In the genomic region with DNA sequence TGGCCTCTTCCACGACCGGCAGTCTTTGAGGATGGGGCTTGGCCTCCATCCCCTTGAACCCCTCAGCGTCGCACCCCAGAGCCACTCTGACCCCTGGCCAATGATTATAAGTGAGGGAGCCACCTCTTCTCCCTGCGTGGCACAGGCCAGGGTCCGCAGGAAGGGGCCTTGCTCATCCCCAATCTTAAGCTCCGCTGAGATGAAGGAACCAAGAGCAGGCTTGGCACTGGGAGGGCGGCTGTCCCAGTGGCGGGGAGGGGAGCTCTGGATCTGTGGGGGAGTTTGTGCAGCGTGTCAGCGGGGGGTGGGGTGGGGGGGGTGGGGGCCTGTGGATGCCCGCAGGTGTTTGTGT, we compare ENCODE assay signal across 8 cellular contexts. TPM values are rescaled to one million over a fixed set of nuclear protein-coding genes. Genes with fewer than 3 reads are reported as not detected.
A peak's percentile ranks its signal among the peaks of the same experiment; 100 is the strongest.
DNase-seq lines count a peak whose midpoint lies in the region; ATAC-seq and TF ChIP-seq lines count a peak whose summit lies in the region.

No MANE protein-coding gene starts in this region.

- no peak for ATAC-seq in DND-41 (ENCODE audit: insufficient read depth, low read depth)
- ATAC-seq in RWPE2 (ENCODE audit: low read depth) = no peak

- H3K4me3 Mint-ChIP-seq in progenitor cell of endocrine pancreas (ENCODE audit: low read depth) = peak overlapping the region; percentile 77

- H3K4me3 ChIP-seq in DND-41 (ENCODE audit: low read depth in 1 of 2, low read length in 2 of 2) (no peak overlapping the region), RWPE2 (ENCODE audit: severe bottlenecking) (peak overlapping the region; percentile 31), fibroblast of the aortic adventitia (ENCODE audit: low read depth, low read length) (peak overlapping the region; percentile 65)

- peak overlapping the region; percentile 22; the same call in 1 of the 2 replicates for H3K4me2 ChIP-seq in DND-41 (ENCODE audit: insufficient read depth, low read length)

- H3K36me3 Mint-ChIP-seq in progenitor cell of endocrine pancreas (ENCODE audit: insufficient read depth) = no peaks in the 10 kb centered on the region

- peaks cover 5% of the 10 kb centered on the region for H3K27me3 ChIP-seq in DND-41 (ENCODE audit: insufficient read depth, low read length, poor library complexity)
- peaks cover 31% of the 10 kb centered on the region for H3K27me3 ChIP-seq in RWPE2 (ENCODE audit: insufficient read depth, poor library complexity, severe bottlenecking)

- no peaks in the 10 kb centered on the region for H3K36me3 ChIP-seq in DND-41 (ENCODE audit: insufficient read depth, low read length)
- H3K36me3 ChIP-seq in RWPE2 (ENCODE audit: low read depth) = no peaks in the 10 kb centered on the region

- H3K27ac ChIP-seq in DND-41 (ENCODE audit: low read length) (no peak overlapping the region), RWPE2 (ENCODE audit: poor library complexity, severe bottlenecking) (no peak overlapping the region)

- H3K4me1 ChIP-seq in DND-41 (ENCODE audit: insufficient read depth, low read length) (no peaks in the 10 kb centered on the region; the same call in 1 of the 2 replicates), RWPE2 (ENCODE audit: insufficient read depth, poor library complexity, severe bottlenecking) (no peaks in the 10 kb centered on the region)

- no peak for DNase-seq in DND-41
- no peak for DNase-seq in RWPE2 (ENCODE audit: low spot score)
- DNase-seq in fibroblast of the aortic adventitia (ENCODE audit: low read depth) = no peak
- DNase-seq in progenitor cell of endocrine pancreas (ENCODE audit: low spot score, unreplicated experiment) = no peak
- DNase-seq in T1000 (lab: John Stamatoyannopoulos, UW) = no peak
- no peak for DNase-seq in NCI-H2171 (lab: John Stamatoyannopoulos, UW)
- DNase-seq in retina = no peak
- no peak for DNase-seq in NOMO-1 (lab: John Stamatoyannopoulos, UW; ENCODE audit: unreplicated experiment in 2 of 2)

- no peak overlapping the region for H3K27ac Mint-ChIP-seq in progenitor cell of endocrine pancreas

- H3K9me3 Mint-ChIP-seq in progenitor cell of endocrine pancreas (ENCODE audit: low read depth) = no peaks in the 10 kb centered on the region

- H3K79me2 ChIP-seq in DND-41 (ENCODE audit: insufficient read depth, low read length) = no peaks in the 10 kb centered on the region

- H3K9ac ChIP-seq in DND-41 (ENCODE audit: low read depth, low read length) = no peak overlapping the region

- H3K9me3 ChIP-seq in DND-41 (ENCODE audit: insufficient read depth, low read length, severe bottlenecking) (no peaks in the 10 kb centered on the region), RWPE2 (ENCODE audit: severe bottlenecking) (no peaks in the 10 kb centered on the region)

- peaks cover 15% of the 10 kb centered on the region for H3K27me3 Mint-ChIP-seq in progenitor cell of endocrine pancreas

- no peak overlapping the region for H2AFZ ChIP-seq in DND-41 (ENCODE audit: low read depth, low read length)

- H4K20me1 ChIP-seq in DND-41 (ENCODE audit: insufficient read depth, low read length) = no peaks in the 10 kb centered on the region

- TF ChIP-seq CTCF in DND-41 (IDR thresholded peaks at IDR 0.05; ENCODE audit: borderline replicate concordance, extremely low read depth, low read length, poor library complexity, severe bottlenecking) (no peak), RWPE2 (IDR thresholded peaks at IDR 0.05; ENCODE audit: poor library complexity, severe bottlenecking) (no peak), fibroblast of the aortic adventitia (IDR thresholded peaks at IDR 0.05; ENCODE audit: insufficient read depth, low read length) (no peak), progenitor cell of endocrine pancreas (IDR thresholded peaks at IDR 0.05; ENCODE audit: unreplicated experiment) (no peak)

- H3K4me1 Mint-ChIP-seq in progenitor cell of endocrine pancreas (ENCODE audit: low read depth) = peaks cover 4% of the 10 kb centered on the region

RNA-seq across cellular contexts. Expression of gene ADPGK, which starts 13.8 kb away (rescaled TPM):
- 43.9 and 86.1 TPM in 2 replicates for total RNA-seq in fibroblast of the aortic adventitia (ENCODE audit: low replicate concordance)
- total RNA-seq in progenitor cell of endocrine pancreas = 46.5 and 52.6 TPM in 2 replicates

Comparison
In these comparisons a context has a peak if more than half of its experiments do, and no peak if none do; other contexts are left out.
1. H3K4me3 ChIP-seq: peak in RWPE2 (single experiment) and fibroblast of the aortic adventitia (single experiment); none in DND-41 (0 of 2).